Comparison of ENCODE assay signal across 1 cellular context in the genomic region with DNA sequence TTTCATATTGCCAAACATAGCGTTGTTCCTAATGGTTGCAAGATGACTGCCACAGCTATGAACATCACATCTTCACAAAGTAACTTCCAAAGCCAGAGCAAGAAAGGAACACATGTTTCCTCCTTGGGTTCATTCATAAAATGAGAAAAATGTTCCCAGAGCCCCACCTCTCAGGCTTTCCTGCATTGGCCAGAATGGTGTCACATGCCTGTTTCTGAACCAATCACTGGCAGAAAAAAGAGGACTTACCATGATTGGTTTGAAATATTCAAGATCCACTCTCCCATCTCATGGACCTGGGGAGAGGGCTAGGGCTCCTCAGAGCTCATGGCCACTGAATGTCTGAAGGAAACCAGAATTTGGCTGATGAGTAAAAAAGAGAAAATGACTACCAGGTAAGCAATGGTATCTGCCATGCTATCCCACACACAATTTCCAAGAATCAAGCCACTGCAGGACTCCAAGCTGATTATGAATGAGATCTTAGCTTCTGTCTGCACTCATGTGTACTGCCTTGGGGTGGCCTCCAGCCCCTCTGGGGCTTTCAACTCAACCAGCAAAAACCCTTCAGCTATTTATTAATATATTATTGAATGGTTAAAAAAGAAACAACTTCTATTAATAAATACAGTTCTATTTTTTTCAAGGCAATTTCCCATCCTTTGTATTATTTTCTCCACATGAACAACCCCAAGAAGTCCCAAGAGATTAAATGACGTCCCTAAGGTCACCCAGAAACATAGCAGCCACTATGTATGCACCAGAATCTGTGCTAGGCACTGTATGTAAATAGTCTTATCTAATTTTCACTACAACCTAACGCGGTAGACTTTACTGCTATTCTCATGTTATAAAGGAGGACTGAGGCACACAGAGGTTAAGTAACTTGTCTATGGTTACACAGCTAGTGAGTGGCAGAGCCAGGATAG.
TF ChIP-seq lines count a peak whose summit lies in the region.

No MANE protein-coding gene starts in this region.

TF ChIP-seq in H1, 55 proteins besides CTCF, POLR2A, EP300 and RAD21:
- TF ChIP-seq TAF7 (optimal IDR thresholded peaks at IDR 0.05; ENCODE audit: borderline replicate concordance, low read depth, low read length): no peak
- TF ChIP-seq, protein P1, sequence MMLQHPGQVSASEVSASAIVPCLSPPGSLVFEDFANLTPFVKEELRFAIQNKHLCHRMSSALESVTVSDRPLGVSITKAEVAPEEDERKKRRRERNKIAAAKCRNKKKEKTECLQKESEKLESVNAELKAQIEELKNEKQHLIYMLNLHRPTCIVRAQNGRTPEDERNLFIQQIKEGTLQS (IDR thresholded peaks at IDR 0.05; ENCODE audit: insufficient read depth, low read depth, low read length): no peak
- TF ChIP-seq SP4 (IDR thresholded peaks at IDR 0.05; ENCODE audit: low read length): no peak
- no peak for TF ChIP-seq CHD1 (IDR thresholded peaks at IDR 0.05; ENCODE audit: low read depth, low read length)
